Comparison of ENCODE assay signal across 7 cellular contexts in the genomic region with DNA sequence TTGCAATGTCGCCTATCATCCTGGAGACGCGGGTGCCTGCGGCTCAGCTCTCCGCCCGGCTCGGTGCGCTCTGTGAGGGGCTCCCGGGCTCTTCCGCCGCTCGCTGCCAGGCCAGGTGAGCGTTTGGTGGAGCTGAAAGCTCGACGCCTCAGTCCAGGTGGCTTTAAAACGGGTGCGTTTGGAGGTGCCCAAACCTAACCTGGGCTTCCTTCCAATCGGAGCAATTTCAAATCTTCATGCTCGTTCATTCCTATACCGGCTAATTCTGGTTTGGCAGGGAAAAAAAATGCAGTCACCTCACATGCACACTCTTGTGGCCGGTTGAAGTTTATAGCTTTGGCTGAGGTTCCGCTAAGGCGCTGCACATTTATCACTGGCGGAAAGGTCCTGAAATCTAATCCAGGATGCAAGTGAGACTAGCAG. TPM values are rescaled to one million over a fixed set of nuclear protein-coding genes. Genes with fewer than 3 reads are reported as not detected.
DNase-seq lines count a peak whose midpoint lies in the region; ATAC-seq and TF ChIP-seq lines count a peak whose summit lies in the region.

A gene with protein sequence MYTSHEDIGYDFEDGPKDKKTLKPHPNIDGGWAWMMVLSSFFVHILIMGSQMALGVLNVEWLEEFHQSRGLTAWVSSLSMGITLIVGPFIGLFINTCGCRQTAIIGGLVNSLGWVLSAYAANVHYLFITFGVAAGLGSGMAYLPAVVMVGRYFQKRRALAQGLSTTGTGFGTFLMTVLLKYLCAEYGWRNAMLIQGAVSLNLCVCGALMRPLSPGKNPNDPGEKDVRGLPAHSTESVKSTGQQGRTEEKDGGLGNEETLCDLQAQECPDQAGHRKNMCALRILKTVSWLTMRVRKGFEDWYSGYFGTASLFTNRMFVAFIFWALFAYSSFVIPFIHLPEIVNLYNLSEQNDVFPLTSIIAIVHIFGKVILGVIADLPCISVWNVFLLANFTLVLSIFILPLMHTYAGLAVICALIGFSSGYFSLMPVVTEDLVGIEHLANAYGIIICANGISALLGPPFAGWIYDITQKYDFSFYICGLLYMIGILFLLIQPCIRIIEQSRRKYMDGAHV (minus strand): TSS at position 267 of the 423 bp plus-strand sequence. CDS start 9,572 bp downstream, outside the sequence.

- H3K9me3 Mint-ChIP-seq in activated naive CD4-positive, alpha-beta T cell treated with anti-CD3 and anti-CD28 coated beads, Interleukin-2, amount 10 ng/mL, durations not matched to agents 7 days and 5 days, result no peaks in the 10 kb centered on the region

- H3K4me1 ChIP-seq in neuron (ENCODE audit: insufficient read depth, low read length), result peaks cover 8% of the 10 kb centered on the region

- H3K36me3 Mint-ChIP-seq in activated naive CD4-positive, alpha-beta T cell treated with anti-CD3 and anti-CD28 coated beads, Interleukin-2, amount 10 ng/mL, durations not matched to agents 7 days and 5 days, result no peaks in the 10 kb centered on the region

- H3K27ac Mint-ChIP-seq in activated naive CD4-positive, alpha-beta T cell treated with anti-CD3 and anti-CD28 coated beads, Interleukin-2, amount 10 ng/mL, durations not matched to agents 7 days and 5 days, result peak within 1 kb of the TSS; percentile 42

- H3K4me1 Mint-ChIP-seq in activated naive CD4-positive, alpha-beta T cell treated with anti-CD3 and anti-CD28 coated beads, Interleukin-2, amount 10 ng/mL, durations not matched to agents 7 days and 5 days, result peaks cover 18% of the 10 kb centered on the region

- H3K9me3 ChIP-seq in neuron (ENCODE audit: low read length), result no peaks in the 10 kb centered on the region

- peak within 1 kb of the TSS; percentile 92 for H2AFZ ChIP-seq in neuron (ENCODE audit: low read depth, low read length)

- CTCF ChIA-PET in activated naive CD4-positive, alpha-beta T cell treated with anti-CD3 and anti-CD28 coated beads, Interleukin-2, amount 10 ng/mL, durations not matched to agents 7 days and 5 days (lab: Charles Lee), result interaction anchor here (0.8 to 3.4 kb wide), 7 partner anchors 8 to 267 kb away, joined by 3 to 21 read pairs (median 8); no protein-coding TSS in a partner anchor

- DNase-seq in NCI-H510A treated with DMSO at 0.1 percent for 48 hours (lab: John Stamatoyannopoulos, UW) (peak; percentile 84), glomerular endothelial cell (ENCODE audit: extremely low read depth, low read depth, low spot score) (peak; percentile 29), COLO829 (ENCODE audit: low spot score) (no peak)
- peak; percentile 45 for DNase-seq in activated naive CD4-positive, alpha-beta T cell treated with anti-CD3 and anti-CD28 coated beads, Interleukin-2, amount 10 ng/mL, durations not matched to agents 7 days and 5 days

- no peaks in the 10 kb centered on the region for H3K27me3 ChIP-seq in neuron (ENCODE audit: insufficient read depth, low read length)

- H3K4me3 ChIP-seq in GM12875 (ENCODE audit: low read depth, low read length) (peak within 1 kb of the TSS; percentile 76), neuron (ENCODE audit: low read length) (peak within 1 kb of the TSS; percentile 64)

- peak; percentile 35 for ATAC-seq in HG03039 (IDR thresholded peaks at IDR 0.05; ENCODE audit: unreplicated experiment)

- peaks cover 55% of the 10 kb centered on the region for H3K27me3 Mint-ChIP-seq in activated naive CD4-positive, alpha-beta T cell treated with anti-CD3 and anti-CD28 coated beads, Interleukin-2, amount 10 ng/mL, durations not matched to agents 7 days and 5 days

- H3K4me3 Mint-ChIP-seq in activated naive CD4-positive, alpha-beta T cell treated with anti-CD3 and anti-CD28 coated beads, Interleukin-2, amount 10 ng/mL, durations not matched to agents 7 days and 5 days, result peak within 1 kb of the TSS; percentile 87

- no peak for TF ChIP-seq CTCF in GM12875 (IDR thresholded peaks at IDR 0.05; ENCODE audit: borderline replicate concordance, insufficient read depth, low read depth, low read length)

- H3K36me3 ChIP-seq in neuron (ENCODE audit: insufficient read depth, low read length), result peaks cover 14% of the 10 kb centered on the region

RNA-seq across cellular contexts. Expression of the gene that starts here (rescaled TPM):
- total RNA-seq in glomerular endothelial cell, result 1.1 and 3.1 TPM in 2 replicates
